1 cellular context compared by ENCODE assay signal in the genomic region with DNA sequence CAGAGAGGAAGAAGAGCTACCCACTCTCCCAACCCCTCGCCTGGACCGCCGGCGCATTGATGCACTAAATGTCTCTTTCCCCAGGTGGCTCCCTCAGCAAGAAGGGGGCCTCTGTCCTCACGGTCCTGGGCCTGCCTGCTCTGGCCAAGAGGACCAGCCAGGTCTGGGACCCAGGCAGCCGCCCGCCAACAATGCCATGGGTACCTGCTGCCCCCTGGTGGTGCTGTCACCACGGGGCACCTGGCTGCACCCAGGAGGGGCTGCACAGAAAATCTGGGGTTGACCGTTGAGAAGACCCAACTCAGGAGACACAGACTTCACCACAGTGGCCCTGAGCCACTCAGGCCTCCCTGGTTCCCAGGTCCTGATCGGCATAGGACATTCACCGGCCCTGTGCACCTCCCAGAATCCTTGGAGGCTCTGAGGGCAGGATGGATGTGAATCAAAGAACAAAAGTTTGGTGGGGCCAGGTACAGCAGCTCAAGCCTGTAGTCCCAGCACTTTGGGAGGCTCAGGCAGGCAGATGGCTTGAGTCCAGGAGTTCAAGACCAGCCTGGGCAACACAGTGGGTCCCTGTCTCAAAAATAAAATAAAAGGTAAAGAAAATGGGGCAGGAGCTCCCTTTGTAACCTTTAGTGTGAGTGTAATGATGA.
TF ChIP-seq lines count a peak whose summit lies in the region.

No MANE protein-coding gene starts in this region.

TF ChIP-seq in HEK293, 187 proteins besides CTCF, POLR2A, EP300 and RAD21 (continued from another document):
- TF ChIP-seq ZNF660 (tag by site-specific recombination; IDR thresholded peaks at IDR 0.05) (0 out of 2 replicates have a peak, but pooled peaks have one; percentile 42), ZNF2 (tag by site-specific recombination; IDR thresholded peaks at IDR 0.05) (0 out of 2 replicates have a peak, but pooled peaks have one; percentile 47), ZNF596 (tag by site-specific recombination; IDR thresholded peaks at IDR 0.05) (no peak), BCL11A (tag by site-specific recombination; IDR thresholded peaks at IDR 0.05; ENCODE audit: low read depth) (0 out of 2 replicates have a peak, but pooled peaks have one; percentile 19), ZIC2 (tag by site-specific recombination; IDR thresholded peaks at IDR 0.05) (peak; percentile 25), ZNF266 (tag by site-specific recombination; IDR thresholded peaks at IDR 0.05; ENCODE audit: low read depth) (no peak), ZNF654 (tag by site-specific recombination; IDR thresholded peaks at IDR 0.05; ENCODE audit: low read depth) (peak; percentile 90), ZBTB21 (tag by site-specific recombination; IDR thresholded peaks at IDR 0.05) (no peak), BCL11B (tag by site-specific recombination; IDR thresholded peaks at IDR 0.05; ENCODE audit: low read depth) (peak; percentile 30; the same call in 1 of the 2 replicates), ZBTB8A (tag by site-specific recombination; IDR thresholded peaks at IDR 0.05) (peak; percentile 36; the same call in 1 of the 2 replicates), ZBTB7A (tag by site-specific recombination; IDR thresholded peaks at IDR 0.05; ENCODE audit: low read depth) (0 out of 2 replicates have a peak, but pooled peaks have one; percentile 49), ZFP69B (tag by site-specific recombination; IDR thresholded peaks at IDR 0.05) (peak; percentile 50; the same call in 1 of the 2 replicates)
- TF ChIP-seq, protein P1, sequence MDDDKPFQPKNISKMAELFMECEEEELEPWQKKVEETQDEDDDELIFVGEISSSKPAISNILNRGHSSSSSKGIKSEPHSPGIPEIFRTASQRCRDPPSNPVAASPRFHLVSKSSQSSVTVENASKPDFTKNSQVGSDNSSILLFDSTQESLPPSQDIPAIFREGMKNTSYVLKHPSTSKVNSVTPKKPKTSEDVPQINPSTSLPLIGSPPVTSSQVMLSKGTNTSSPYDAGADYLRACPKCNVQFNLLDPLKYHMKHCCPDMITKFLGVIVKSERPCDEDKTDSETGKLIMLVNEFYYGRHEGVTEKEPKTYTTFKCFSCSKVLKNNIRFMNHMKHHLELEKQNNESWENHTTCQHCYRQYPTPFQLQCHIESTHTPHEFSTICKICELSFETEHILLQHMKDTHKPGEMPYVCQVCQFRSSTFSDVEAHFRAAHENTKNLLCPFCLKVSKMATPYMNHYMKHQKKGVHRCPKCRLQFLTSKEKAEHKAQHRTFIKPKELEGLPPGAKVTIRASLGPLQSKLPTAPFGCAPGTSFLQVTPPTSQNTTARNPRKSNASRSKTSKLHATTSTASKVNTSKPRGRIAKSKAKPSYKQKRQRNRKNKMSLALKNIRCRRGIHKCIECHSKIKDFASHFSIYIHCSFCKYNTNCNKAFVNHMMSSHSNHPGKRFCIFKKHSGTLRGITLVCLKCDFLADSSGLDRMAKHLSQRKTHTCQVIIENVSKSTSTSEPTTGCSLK (tag by site-specific recombination; IDR thresholded peaks at IDR 0.05), result no peak
- TF ChIP-seq, protein P2, sequence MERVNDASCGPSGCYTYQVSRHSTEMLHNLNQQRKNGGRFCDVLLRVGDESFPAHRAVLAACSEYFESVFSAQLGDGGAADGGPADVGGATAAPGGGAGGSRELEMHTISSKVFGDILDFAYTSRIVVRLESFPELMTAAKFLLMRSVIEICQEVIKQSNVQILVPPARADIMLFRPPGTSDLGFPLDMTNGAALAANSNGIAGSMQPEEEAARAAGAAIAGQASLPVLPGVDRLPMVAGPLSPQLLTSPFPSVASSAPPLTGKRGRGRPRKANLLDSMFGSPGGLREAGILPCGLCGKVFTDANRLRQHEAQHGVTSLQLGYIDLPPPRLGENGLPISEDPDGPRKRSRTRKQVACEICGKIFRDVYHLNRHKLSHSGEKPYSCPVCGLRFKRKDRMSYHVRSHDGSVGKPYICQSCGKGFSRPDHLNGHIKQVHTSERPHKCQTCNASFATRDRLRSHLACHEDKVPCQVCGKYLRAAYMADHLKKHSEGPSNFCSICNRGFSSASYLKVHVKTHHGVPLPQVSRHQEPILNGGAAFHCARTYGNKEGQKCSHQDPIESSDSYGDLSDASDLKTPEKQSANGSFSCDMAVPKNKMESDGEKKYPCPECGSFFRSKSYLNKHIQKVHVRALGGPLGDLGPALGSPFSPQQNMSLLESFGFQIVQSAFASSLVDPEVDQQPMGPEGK (tag by site-specific recombination; IDR thresholded peaks at IDR 0.05), result peak; percentile 27; the same call in 1 of the 2 replicates
- TF ChIP-seq, protein P3, sequence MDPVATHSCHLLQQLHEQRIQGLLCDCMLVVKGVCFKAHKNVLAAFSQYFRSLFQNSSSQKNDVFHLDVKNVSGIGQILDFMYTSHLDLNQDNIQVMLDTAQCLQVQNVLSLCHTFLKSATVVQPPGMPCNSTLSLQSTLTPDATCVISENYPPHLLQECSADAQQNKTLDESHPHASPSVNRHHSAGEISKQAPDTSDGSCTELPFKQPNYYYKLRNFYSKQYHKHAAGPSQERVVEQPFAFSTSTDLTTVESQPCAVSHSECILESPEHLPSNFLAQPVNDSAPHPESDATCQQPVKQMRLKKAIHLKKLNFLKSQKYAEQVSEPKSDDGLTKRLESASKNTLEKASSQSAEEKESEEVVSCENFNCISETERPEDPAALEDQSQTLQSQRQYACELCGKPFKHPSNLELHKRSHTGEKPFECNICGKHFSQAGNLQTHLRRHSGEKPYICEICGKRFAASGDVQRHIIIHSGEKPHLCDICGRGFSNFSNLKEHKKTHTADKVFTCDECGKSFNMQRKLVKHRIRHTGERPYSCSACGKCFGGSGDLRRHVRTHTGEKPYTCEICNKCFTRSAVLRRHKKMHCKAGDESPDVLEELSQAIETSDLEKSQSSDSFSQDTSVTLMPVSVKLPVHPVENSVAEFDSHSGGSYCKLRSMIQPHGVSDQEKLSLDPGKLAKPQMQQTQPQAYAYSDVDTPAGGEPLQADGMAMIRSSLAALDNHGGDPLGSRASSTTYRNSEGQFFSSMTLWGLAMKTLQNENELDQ (tag by site-specific recombination; IDR thresholded peaks at IDR 0.05; ENCODE audit: low read depth), result no peak
- TF ChIP-seq, protein P4, sequence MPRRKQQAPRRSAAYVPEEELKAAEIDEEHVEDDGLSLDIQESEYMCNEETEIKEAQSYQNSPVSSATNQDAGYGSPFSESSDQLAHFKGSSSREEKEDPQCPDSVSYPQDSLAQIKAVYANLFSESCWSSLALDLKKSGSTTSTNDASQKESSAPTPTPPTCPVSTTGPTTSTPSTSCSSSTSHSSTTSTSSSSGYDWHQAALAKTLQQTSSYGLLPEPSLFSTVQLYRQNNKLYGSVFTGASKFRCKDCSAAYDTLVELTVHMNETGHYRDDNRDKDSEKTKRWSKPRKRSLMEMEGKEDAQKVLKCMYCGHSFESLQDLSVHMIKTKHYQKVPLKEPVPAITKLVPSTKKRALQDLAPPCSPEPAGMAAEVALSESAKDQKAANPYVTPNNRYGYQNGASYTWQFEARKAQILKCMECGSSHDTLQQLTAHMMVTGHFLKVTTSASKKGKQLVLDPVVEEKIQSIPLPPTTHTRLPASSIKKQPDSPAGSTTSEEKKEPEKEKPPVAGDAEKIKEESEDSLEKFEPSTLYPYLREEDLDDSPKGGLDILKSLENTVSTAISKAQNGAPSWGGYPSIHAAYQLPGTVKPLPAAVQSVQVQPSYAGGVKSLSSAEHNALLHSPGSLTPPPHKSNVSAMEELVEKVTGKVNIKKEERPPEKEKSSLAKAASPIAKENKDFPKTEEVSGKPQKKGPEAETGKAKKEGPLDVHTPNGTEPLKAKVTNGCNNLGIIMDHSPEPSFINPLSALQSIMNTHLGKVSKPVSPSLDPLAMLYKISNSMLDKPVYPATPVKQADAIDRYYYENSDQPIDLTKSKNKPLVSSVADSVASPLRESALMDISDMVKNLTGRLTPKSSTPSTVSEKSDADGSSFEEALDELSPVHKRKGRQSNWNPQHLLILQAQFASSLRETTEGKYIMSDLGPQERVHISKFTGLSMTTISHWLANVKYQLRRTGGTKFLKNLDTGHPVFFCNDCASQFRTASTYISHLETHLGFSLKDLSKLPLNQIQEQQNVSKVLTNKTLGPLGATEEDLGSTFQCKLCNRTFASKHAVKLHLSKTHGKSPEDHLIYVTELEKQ (tag by site-specific recombination; IDR thresholded peaks at IDR 0.05; ENCODE audit: borderline replicate concordance), result no peak
